28 cellular contexts compared by ENCODE assay signal in the genomic region with DNA sequence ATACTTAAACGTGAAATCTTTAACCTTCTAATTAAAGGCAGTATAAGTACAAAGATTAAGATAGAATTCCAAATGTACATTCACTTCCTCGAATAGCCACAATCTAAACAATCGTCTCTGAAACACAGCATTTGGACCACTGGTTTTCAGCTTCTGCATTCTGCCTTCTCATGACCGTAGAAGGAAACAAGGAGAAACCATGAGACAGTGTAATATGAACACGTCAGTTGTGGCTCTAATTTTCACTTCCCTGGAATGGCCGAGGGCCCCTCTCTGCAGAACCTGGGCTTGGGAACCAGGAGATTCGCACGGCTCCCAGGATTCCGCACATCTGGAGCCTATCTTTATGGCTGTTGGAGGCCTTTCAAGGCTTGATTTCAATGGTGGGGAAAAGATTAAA.
"Had no signal": no experiment of that assay in that cellular context is flagged by ENCODE, and none has a peak within 500 bp of the region (broad histone marks: within the 10 kb centered on the region; RNA-seq: fewer than 3 reads in every experiment).

No MANE protein-coding gene starts in this region.

- H3K4me3 Mint-ChIP-seq: activated naive CD4-positive, alpha-beta T cell treated with anti-CD3 and anti-CD28 coated beads for 36 hours; activated naive CD8-positive, alpha-beta T cell treated with anti-CD3 and anti-CD28 coated beads for 36 hours; effector memory CD8-positive, alpha-beta T cell; immature natural killer cell; naive thymus-derived CD4-positive, alpha-beta T cell; neural crest cell; stimulated activated effector memory CD8-positive, alpha-beta T cell treated with anti-CD3 and anti-CD28 coated beads, Interleukin-12 subunit alpha, Interleukin-12 subunit beta, amount 100 ng/mL, for 72 hours; stimulated activated naive CD8-positive, alpha-beta T cell treated with anti-CD3 and anti-CD28 coated beads, Interleukin-15, Interleukin-2, amounts not matched to agents 100 ng/mL and 50 ng/mL, for 24 hours had no signal

- DNase-seq: activated CD4-positive, alpha-beta T cell treated with anti-CD3 and anti-CD28 coated beads for 4 hours; activated CD4-positive, alpha-beta T cell treated with anti-CD3 and anti-CD28 coated beads, Interleukin-2, amount 50 U/mL, for 4 hours; activated effector memory CD4-positive, alpha-beta T cell treated with anti-CD3 and anti-CD28 coated beads, Interleukin-2, amount 50 U/mL, for 16 hours; activated naive CD4-positive, alpha-beta T cell treated with anti-CD3 and anti-CD28 coated beads for 36 hours; activated naive CD8-positive, alpha-beta T cell treated with anti-CD3 and anti-CD28 coated beads for 36 hours; adrenal gland; aorta; body of pancreas; colonic mucosa; dorsolateral prefrontal cortex; effector memory CD8-positive, alpha-beta T cell; foreskin fibroblast; heart left ventricle; hypothalamus; immature natural killer cell; kidney; left colon; mammary epithelial cell; midbrain; naive thymus-derived CD4-positive, alpha-beta T cell; posterior cingulate gyrus; right lobe of liver; stimulated activated CD4-positive, alpha-beta T cell treated with anti-CD3 and anti-CD28 coated beads, Interleukin-12 subunit alpha, Interleukin-12 subunit beta, amount 100 ng/mL, for 4 hours; stimulated activated CD4-positive, alpha-beta T cell treated with anti-CD3 and anti-CD28 coated beads, Interleukin-4, amount 100 ng/mL, for 24 hours; upper lobe of left lung had no signal

- ATAC-seq: body of pancreas; effector memory CD8-positive, alpha-beta T cell; heart left ventricle; left colon; naive thymus-derived CD4-positive, alpha-beta T cell; right lobe of liver; stimulated activated effector memory CD8-positive, alpha-beta T cell treated with anti-CD3 and anti-CD28 coated beads, Interleukin-12 subunit alpha, Interleukin-12 subunit beta, amount 100 ng/mL, for 72 hours had no signal

- H3K36me3 Mint-ChIP-seq: activated naive CD8-positive, alpha-beta T cell treated with anti-CD3 and anti-CD28 coated beads for 36 hours; immature natural killer cell; naive thymus-derived CD4-positive, alpha-beta T cell; stimulated activated effector memory CD8-positive, alpha-beta T cell treated with anti-CD3 and anti-CD28 coated beads, Interleukin-12 subunit alpha, Interleukin-12 subunit beta, amount 100 ng/mL, for 72 hours had no signal

- H3K4me1 Mint-ChIP-seq: activated naive CD8-positive, alpha-beta T cell treated with anti-CD3 and anti-CD28 coated beads for 36 hours; immature natural killer cell; neural crest cell; stimulated activated effector memory CD8-positive, alpha-beta T cell treated with anti-CD3 and anti-CD28 coated beads, Interleukin-12 subunit alpha, Interleukin-12 subunit beta, amount 100 ng/mL, for 72 hours had no signal

- H3K27ac Mint-ChIP-seq: activated naive CD4-positive, alpha-beta T cell treated with anti-CD3 and anti-CD28 coated beads for 36 hours; activated naive CD8-positive, alpha-beta T cell treated with anti-CD3 and anti-CD28 coated beads for 36 hours; effector memory CD8-positive, alpha-beta T cell; immature natural killer cell; naive thymus-derived CD4-positive, alpha-beta T cell; stimulated activated effector memory CD8-positive, alpha-beta T cell treated with anti-CD3 and anti-CD28 coated beads, Interleukin-12 subunit alpha, Interleukin-12 subunit beta, amount 100 ng/mL, for 72 hours; stimulated activated naive CD8-positive, alpha-beta T cell treated with anti-CD3 and anti-CD28 coated beads, Interleukin-15, Interleukin-2, amounts not matched to agents 100 ng/mL and 50 ng/mL, for 24 hours had no signal

- H3K9me3 Mint-ChIP-seq: activated naive CD4-positive, alpha-beta T cell treated with anti-CD3 and anti-CD28 coated beads for 36 hours; activated naive CD8-positive, alpha-beta T cell treated with anti-CD3 and anti-CD28 coated beads for 36 hours; effector memory CD8-positive, alpha-beta T cell; immature natural killer cell; naive thymus-derived CD4-positive, alpha-beta T cell; neural crest cell; stimulated activated effector memory CD8-positive, alpha-beta T cell treated with anti-CD3 and anti-CD28 coated beads, Interleukin-12 subunit alpha, Interleukin-12 subunit beta, amount 100 ng/mL, for 72 hours; stimulated activated naive CD8-positive, alpha-beta T cell treated with anti-CD3 and anti-CD28 coated beads, Interleukin-15, Interleukin-2, amounts not matched to agents 100 ng/mL and 50 ng/mL, for 24 hours had no signal

- H3K4me3 ChIP-seq: adrenal gland, body of pancreas, colonic mucosa, dorsolateral prefrontal cortex, heart left ventricle, right lobe of liver, upper lobe of left lung had no signal
